In the genomic region with DNA sequence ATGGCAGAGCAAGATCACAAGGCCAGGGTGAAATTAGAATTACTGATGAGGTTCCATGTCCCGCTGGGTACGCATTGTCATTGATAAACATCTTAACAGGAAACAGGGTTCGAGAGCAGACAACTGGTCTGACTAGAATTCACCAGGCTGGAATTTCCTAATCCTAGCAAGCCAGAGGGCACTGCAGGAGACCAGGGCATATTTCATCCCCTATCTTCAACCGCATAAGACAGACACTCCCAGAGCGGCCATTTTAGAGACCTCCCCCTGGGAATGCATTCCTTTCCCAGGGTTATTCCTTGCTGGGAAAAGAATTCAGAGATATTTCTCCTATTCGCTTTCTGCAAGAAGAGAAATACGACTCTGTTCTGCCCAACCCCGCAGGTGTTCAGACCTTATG, we compare ENCODE assay signal across 1 cellular context.
TF ChIP-seq lines count a peak whose summit lies in the region.

No MANE protein-coding gene starts in this region.

TF ChIP-seq in GM23338, 12 proteins besides CTCF, POLR2A, EP300 and RAD21:
- TF ChIP-seq, protein P1, sequence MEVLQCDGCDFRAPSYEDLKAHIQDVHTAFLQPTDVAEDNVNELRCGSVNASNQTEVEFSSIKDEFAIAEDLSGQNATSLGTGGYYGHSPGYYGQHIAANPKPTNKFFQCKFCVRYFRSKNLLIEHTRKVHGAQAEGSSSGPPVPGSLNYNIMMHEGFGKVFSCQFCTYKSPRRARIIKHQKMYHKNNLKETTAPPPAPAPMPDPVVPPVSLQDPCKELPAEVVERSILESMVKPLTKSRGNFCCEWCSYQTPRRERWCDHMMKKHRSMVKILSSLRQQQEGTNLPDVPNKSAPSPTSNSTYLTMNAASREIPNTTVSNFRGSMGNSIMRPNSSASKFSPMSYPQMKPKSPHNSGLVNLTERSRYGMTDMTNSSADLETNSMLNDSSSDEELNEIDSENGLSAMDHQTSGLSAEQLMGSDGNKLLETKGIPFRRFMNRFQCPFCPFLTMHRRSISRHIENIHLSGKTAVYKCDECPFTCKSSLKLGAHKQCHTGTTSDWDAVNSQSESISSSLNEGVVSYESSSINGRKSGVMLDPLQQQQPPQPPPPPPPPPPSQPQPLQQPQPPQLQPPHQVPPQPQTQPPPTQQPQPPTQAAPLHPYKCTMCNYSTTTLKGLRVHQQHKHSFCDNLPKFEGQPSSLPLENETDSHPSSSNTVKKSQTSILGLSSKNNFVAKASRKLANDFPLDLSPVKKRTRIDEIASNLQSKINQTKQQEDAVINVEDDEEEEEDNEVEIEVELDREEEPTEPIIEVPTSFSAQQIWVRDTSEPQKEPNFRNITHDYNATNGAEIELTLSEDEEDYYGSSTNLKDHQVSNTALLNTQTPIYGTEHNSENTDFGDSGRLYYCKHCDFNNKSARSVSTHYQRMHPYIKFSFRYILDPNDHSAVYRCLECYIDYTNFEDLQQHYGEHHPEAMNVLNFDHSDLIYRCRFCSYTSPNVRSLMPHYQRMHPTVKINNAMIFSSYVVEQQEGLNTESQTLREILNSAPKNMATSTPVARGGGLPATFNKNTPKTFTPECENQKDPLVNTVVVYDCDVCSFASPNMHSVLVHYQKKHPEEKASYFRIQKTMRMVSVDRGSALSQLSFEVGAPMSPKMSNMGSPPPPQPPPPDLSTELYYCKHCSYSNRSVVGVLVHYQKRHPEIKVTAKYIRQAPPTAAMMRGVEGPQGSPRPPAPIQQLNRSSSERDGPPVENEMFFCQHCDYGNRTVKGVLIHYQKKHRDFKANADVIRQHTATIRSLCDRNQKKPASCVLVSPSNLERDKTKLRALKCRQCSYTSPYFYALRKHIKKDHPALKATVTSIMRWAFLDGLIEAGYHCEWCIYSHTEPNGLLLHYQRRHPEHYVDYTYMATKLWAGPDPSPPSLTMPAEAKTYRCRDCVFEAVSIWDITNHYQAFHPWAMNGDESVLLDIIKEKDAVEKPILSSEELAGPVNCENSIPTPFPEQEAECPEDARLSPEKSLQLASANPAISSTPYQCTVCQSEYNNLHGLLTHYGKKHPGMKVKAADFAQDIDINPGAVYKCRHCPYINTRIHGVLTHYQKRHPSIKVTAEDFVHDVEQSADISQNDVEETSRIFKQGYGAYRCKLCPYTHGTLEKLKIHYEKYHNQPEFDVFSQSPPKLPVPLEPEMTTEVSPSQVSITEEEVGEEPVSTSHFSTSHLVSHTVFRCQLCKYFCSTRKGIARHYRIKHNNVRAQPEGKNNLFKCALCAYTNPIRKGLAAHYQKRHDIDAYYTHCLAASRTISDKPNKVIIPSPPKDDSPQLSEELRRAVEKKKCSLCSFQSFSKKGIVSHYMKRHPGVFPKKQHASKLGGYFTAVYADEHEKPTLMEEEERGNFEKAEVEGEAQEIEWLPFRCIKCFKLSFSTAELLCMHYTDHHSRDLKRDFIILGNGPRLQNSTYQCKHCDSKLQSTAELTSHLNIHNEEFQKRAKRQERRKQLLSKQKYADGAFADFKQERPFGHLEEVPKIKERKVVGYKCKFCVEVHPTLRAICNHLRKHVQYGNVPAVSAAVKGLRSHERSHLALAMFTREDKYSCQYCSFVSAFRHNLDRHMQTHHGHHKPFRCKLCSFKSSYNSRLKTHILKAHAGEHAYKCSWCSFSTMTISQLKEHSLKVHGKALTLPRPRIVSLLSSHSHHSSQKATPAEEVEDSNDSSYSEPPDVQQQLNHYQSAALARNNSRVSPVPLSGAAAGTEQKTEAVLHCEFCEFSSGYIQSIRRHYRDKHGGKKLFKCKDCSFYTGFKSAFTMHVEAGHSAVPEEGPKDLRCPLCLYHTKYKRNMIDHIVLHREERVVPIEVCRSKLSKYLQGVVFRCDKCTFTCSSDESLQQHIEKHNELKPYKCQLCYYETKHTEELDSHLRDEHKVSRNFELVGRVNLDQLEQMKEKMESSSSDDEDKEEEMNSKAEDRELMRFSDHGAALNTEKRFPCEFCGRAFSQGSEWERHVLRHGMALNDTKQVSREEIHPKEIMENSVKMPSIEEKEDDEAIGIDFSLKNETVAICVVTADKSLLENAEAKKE (CRISPR knock-in tag; IDR thresholded peaks at IDR 0.05): peak; percentile 48; the same call in 1 of the 2 replicates
- 0 out of 2 replicates have a peak, but pooled peaks have one; percentile 66 for TF ChIP-seq ZNF114 (CRISPR knock-in tag; IDR thresholded peaks at IDR 0.05)
